In the genomic region with DNA sequence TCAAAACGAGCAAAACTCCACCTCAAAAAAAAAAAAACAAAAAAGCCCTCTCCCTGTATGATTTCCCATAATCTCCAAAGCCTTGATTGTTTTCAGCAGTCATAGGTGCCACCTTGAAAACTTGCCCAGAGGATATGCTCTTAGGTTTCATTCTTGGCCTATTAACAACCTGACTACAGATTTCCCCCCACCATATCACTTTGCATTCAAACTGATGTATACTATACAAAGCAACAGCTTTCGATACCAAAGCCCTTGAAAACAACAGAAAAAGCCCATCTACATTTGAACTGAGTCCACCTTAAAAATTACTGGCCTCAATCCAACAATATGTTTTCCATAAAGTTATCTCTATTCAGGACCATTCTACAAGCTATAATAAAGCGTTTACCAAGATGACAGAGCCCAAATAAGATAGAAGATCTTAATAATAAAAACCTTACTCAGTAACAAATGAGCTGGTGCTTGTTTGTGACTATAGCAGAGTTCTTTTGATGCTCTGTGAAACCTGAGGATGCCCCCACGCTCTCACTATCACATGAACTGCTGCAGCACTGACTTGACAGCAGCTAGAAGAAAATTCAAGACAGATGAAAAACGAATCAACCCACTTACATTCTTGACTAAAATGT, we compare ENCODE assay signal across 9 cellular contexts. TPM values are rescaled to one million over a fixed set of nuclear protein-coding genes. Genes with fewer than 3 reads are reported as not detected.
DNase-seq lines count a peak whose midpoint lies in the region; ATAC-seq, FAIRE-seq and TF ChIP-seq lines count a peak whose summit lies in the region.
"Had no signal": no experiment of that assay in that cellular context is flagged by ENCODE, and none has a peak within 500 bp of the region (broad histone marks: within the 10 kb centered on the region; RNA-seq: fewer than 3 reads in every experiment).

No MANE protein-coding gene starts in this region.

- intact Hi-C loops in sigmoid colon (cut with DNase I) (no loop called here), HepG2 (cut with micrococcal nuclease; ENCODE audit: unreplicated experiment) (no loop called here)

- no peaks in the 10 kb centered on the region for H3K9me2 ChIP-seq in SU-DHL-6 (replicated peaks; ENCODE audit: insufficient read depth, low read length)

- FAIRE-seq in urothelium cell line (lab: Jason Lieb, UNC) (no peak), HepG2 (lab: Jason Lieb, UNC) (no peak)

- no peak for TF ChIP-seq POLR2A in sigmoid colon (IDR thresholded peaks at IDR 0.05)
- TF ChIP-seq POLR2A in HepG2 (IDR thresholded peaks at IDR 0.05; ENCODE audit: insufficient read depth in 1 of 2, low read depth in 2 of 2, low read length in 2 of 2) = no peak

- H3K36me3 Mint-ChIP-seq in brain = peaks cover 49% of the 10 kb centered on the region

- H3K9ac ChIP-seq in SU-DHL-6 (ENCODE audit: low read length) (no peak overlapping the region), HepG2 (ENCODE audit: insufficient read depth, low read depth, low read length) (no peak overlapping the region)

- H3K36me3 ChIP-seq in SU-DHL-6 (ENCODE audit: low read length) (no peaks in the 10 kb centered on the region), sigmoid colon (no peaks in the 10 kb centered on the region), MG63 (peaks cover 3% of the 10 kb centered on the region; the same call in 1 of the 2 replicates), HepG2 (replicated peaks in 1 of 2; ENCODE audit: control insufficient read depth in 1 of 2, insufficient read depth in 2 of 2, low read length in 2 of 2) (no peaks in the 10 kb centered on the region; a peak in 1 of 5 replicates)
- H3K36me3 ChIP-seq: prostate gland had no signal

- peaks cover 100% of the 10 kb centered on the region for H3K79me2 ChIP-seq in SU-DHL-6 (ENCODE audit: insufficient read depth, low read length)
- peaks cover 5% of the 10 kb centered on the region for H3K79me2 ChIP-seq in HepG2 (ENCODE audit: insufficient read depth, low read length)

- H3K27ac ChIP-seq in SU-DHL-6 (ENCODE audit: low read depth, low read length) (peak overlapping the region; percentile 37; the same call in 1 of the 2 replicates), sigmoid colon (peak overlapping the region; percentile 2 to 81 (median 54)), HepG2 (ENCODE audit: extremely low read length, insufficient read depth, low read length) (no peak overlapping the region)
- H3K27ac ChIP-seq: prostate gland had no signal

- no TSS peak for BruUV-seq in HepG2 (replicated peaks; lab: Mats Ljungman, UMichigan)

- H2AFZ ChIP-seq in SU-DHL-6 (ENCODE audit: low read depth, low read length, severe bottlenecking) = no peak overlapping the region
- H2AFZ ChIP-seq in HepG2 (ENCODE audit: low read length) = no peak overlapping the region

- ATAC-seq in HepG2 = no peak

- no peak for TF ChIP-seq EP300 in sigmoid colon (IDR thresholded peaks at IDR 0.05)
- TF ChIP-seq EP300 in HepG2 (IDR thresholded peaks at IDR 0.05; ENCODE audit: low read depth in 2 of 2, low read length in 2 of 2) = no peak
- no peak for TF ChIP-seq EP300 in HepG2 (CRISPR knock-in tag; IDR thresholded peaks at IDR 0.05; ENCODE audit: borderline replicate concordance)

- peaks cover 0 to 6% (median 0%) of the 10 kb centered on the region in 5 experiments for H3K9me3 Mint-ChIP-seq in brain

- CTCF ChIA-PET in HepG2 (lab: Yijun Ruan, JAX; ENCODE audit: low intra/inter-chr PET ratio, low total read pairs) = no interaction called here

- POLR2A ChIA-PET in HepG2 (lab: Yijun Ruan, JAX) = interaction anchor here (0.9 kb wide), 1 partner anchor 55 kb away, joined by 3 read pairs; no protein-coding TSS in a partner anchor

- H3K27me3 ChIP-seq in SU-DHL-6 (ENCODE audit: low read length) (no peaks in the 10 kb centered on the region), sigmoid colon (no peaks in the 10 kb centered on the region), MG63 (no peaks in the 10 kb centered on the region), HepG2 (ENCODE audit: control insufficient read depth in 1 of 2, insufficient read depth in 2 of 2, low read length in 2 of 2) (no peaks in the 10 kb centered on the region)

- no peak for TF ChIP-seq RAD21 in HepG2 (CRISPR knock-in tag; IDR thresholded peaks at IDR 0.05)

- H3K4me3 Mint-ChIP-seq in brain = no peak overlapping the region

- H3K27me3 Mint-ChIP-seq in brain = no peaks in the 10 kb centered on the region

- in situ Hi-C loops in HepG2 (cut with HindIII; ENCODE audit: extremely low pct_ligation_motif_present, low pct_unique_long_range_greater_than_20kb) = no loop called here

- peaks cover 0 to 74% (median 68%) of the 10 kb centered on the region in 4 donors for H3K4me1 ChIP-seq in sigmoid colon
- H3K4me1 ChIP-seq in HepG2 (ENCODE audit: insufficient read depth, low read length) = peaks cover 15% of the 10 kb centered on the region
- H3K4me1 ChIP-seq: prostate gland had no signal

- H4K20me1 ChIP-seq in SU-DHL-6 (ENCODE audit: low read depth, low read length) (peaks cover 12% of the 10 kb centered on the region; the same call in 1 of the 2 replicates), HepG2 (ENCODE audit: insufficient read depth, low read length) (no peaks in the 10 kb centered on the region)

- peak overlapping the region in 3 of 5 experiments; percentile 3 to 69 (median 49) for H3K27ac Mint-ChIP-seq in brain

- peak; percentile 70 for DNase-seq in GM12865 (ENCODE audit: low read depth)
- DNase-seq in sigmoid colon = no peak
- no peak for DNase-seq in MG63
- no peak for DNase-seq in urothelium cell line (ENCODE audit: low spot score)
- no peak for DNase-seq in HepG2 (ENCODE audit: low spot score)
- DNase-seq: NCI-H1417 treated with DMSO at 0.1 percent for 48 hours had no signal

- H3K4me2 ChIP-seq in SU-DHL-6 (ENCODE audit: low read depth, low read length, poor library complexity, severe bottlenecking) (peak overlapping the region; percentile 9), HepG2 (ENCODE audit: low read depth, low read length) (no peak overlapping the region)

- H3K4me1 Mint-ChIP-seq in brain = peaks cover 30% of the 10 kb centered on the region

- peaks cover 33% of the 10 kb centered on the region for H3F3A ChIP-seq in SU-DHL-6 (ENCODE audit: insufficient read depth)

- WGBS in sigmoid colon, 2 donors = 62 to 66% methylated on average over 5 of the region's 5 CpGs
- 83% methylated on average over 5 of the region's 5 CpGs for WGBS in HepG2 (ENCODE audit: low lambda C conversion rate)

- H3K4me3 ChIP-seq in GM12865 (ENCODE audit: low read depth, low read length) = peak overlapping the region; percentile 87
- no peak overlapping the region for H3K4me3 ChIP-seq in SU-DHL-6 (ENCODE audit: insufficient read depth, low read length, poor library complexity, severe bottlenecking)
- H3K4me3 ChIP-seq in sigmoid colon = no peak overlapping the region
- H3K4me3 ChIP-seq in MG63 = no peak overlapping the region
- no peak overlapping the region for H3K4me3 ChIP-seq in HepG2 (replicated peaks in 1 of 3; ENCODE audit: insufficient read depth in 1 of 3, low read depth in 2 of 3, low read length in 3 of 3)
- H3K4me3 ChIP-seq: prostate gland had no signal

- TF ChIP-seq CTCF in GM12865 (IDR thresholded peaks at IDR 0.05; ENCODE audit: insufficient read depth, low read depth, low read length, missing control alignments) (no peak), SU-DHL-6 (IDR thresholded peaks at IDR 0.05; ENCODE audit: insufficient read depth, low read length, poor library complexity, severe bottlenecking) (no peak), brain (conservative IDR thresholded peaks at IDR 0.05) (no peak), sigmoid colon (IDR thresholded peaks at IDR 0.05) (no peak), HepG2 (CRISPR knock-in tag; IDR thresholded peaks at IDR 0.05) (no peak)

- no peaks in the 10 kb centered on the region for H3K9me3 ChIP-seq in SU-DHL-6 (ENCODE audit: insufficient read depth, low read length)
- H3K9me3 ChIP-seq in sigmoid colon = no peaks in the 10 kb centered on the region
- no peaks in the 10 kb centered on the region for H3K9me3 ChIP-seq in MG63
- no peaks in the 10 kb centered on the region for H3K9me3 ChIP-seq in HepG2 (ENCODE audit: low read length)
- H3K9me3 ChIP-seq: prostate gland had no signal

RNA-seq across cellular contexts. Expression of a gene that starts 44.4 kb away (rescaled TPM):
- polyA plus RNA-seq in brain (ENCODE audit: insufficient read depth, low read depth, low replicate concordance) (39.1 TPM), sigmoid colon (10 to 100 TPM; 12.5 to 39.0 (median 13.2) TPM), HepG2 (2011; rRNA removed) (5.2 and 5.4 TPM in 2 replicates)
- total RNA-seq in sigmoid colon (100 to 1,000 TPM in 3 of 4 donors, 10 to 100 TPM in 1; 92.8 to 172 (median 104) TPM), HepG2 (2016; rRNA removed; fragmentation: Illumina TruSeq; extraction: Trizol) (19.5 and 22.9 TPM in 2 replicates)
- 18.9 and 28.1 TPM in 2 replicates for total RNA-seq in MG63 (2014; rRNA removed; shearing (Covaris generic); ENCODE audit: low replicate concordance)
- total RNA-seq in HepG2 (2016; cell fraction: cytosol; rRNA removed; fragmentation: Illumina TruSeq; extraction: Trizol; ENCODE audit: low read depth) = 3.8 and 5.7 TPM in 2 replicates
- total RNA-seq in HepG2 (2016; cell fraction: insoluble cytoplasmic fraction; rRNA removed; fragmentation: Illumina TruSeq; extraction: Trizol) = 17.1 and 17.3 TPM in 2 replicates
- 10.5 and 11.1 TPM in 2 replicates for total RNA-seq in HepG2 (2016; cell fraction: membrane; rRNA removed; fragmentation: Illumina TruSeq; extraction: Trizol)
- total RNA-seq in HepG2 (2016; cell fraction: nucleus; rRNA removed; fragmentation: Illumina TruSeq; extraction: Trizol) = 13.3 and 16.8 TPM in 2 replicates
- polyA plus RNA-seq in HepG2 (2011; cell fraction: cytosol; rRNA removed) = 2.8 and 3.6 TPM in 2 replicates
- 4.9 and 7.3 TPM in 2 replicates for polyA plus RNA-seq in HepG2 (2011; cell fraction: nucleus; rRNA removed)
- polyA plus RNA-seq in HepG2 (2012) = 8.6 and 13.9 TPM in 2 replicates
- 1.9 and 2.3 TPM in 2 replicates for polyA plus RNA-seq in HepG2 (2016; cell fraction: cytosol; fragmentation: Illumina TruSeq; extraction: Trizol; ENCODE audit: low read depth)
- polyA plus RNA-seq in HepG2 (2016; cell fraction: insoluble cytoplasmic fraction; fragmentation: Illumina TruSeq; extraction: Trizol; ENCODE audit: low read depth) = 13.0 and 16.7 TPM in 2 replicates
- polyA plus RNA-seq in HepG2 (2016; cell fraction: membrane; fragmentation: Illumina TruSeq; extraction: Trizol; ENCODE audit: low read depth) = 4.3 and 5.1 TPM in 2 replicates
- polyA plus RNA-seq in HepG2 (2016; cell fraction: nucleus; fragmentation: Illumina TruSeq; extraction: Trizol; ENCODE audit: insufficient read depth, low read depth) = 18.7 and 22.4 TPM in 2 replicates
- polyA minus RNA-seq in HepG2 (2011; rRNA and poly(A)+ RNA removed; ENCODE audit: low replicate concordance) = 4.4 and 10.2 TPM in 2 replicates
- polyA minus RNA-seq in HepG2 (2011; cell fraction: cytosol; rRNA and poly(A)+ RNA removed) = 8.5 and 10.5 TPM in 2 replicates
- polyA minus RNA-seq in HepG2 (2011; cell fraction: nucleus; rRNA and poly(A)+ RNA removed) = 15.5 and 21.8 TPM in 2 replicates

RNA-seq across cellular contexts. Expression of a gene that starts 55.1 kb away (rescaled TPM):
- polyA plus RNA-seq in brain (ENCODE audit: insufficient read depth, low read depth, low replicate concordance) = 34.2 TPM
- 10 to 100 TPM; 18.9 to 27.7 (median 21.6) TPM for total RNA-seq in sigmoid colon
- 10 to 100 TPM in 1 of 3 donors, 1 to 10 TPM in 2; 3.6 to 34.1 (median 3.7) TPM for polyA plus RNA-seq in sigmoid colon
- total RNA-seq in MG63 (2014; rRNA removed; shearing (Covaris generic); ENCODE audit: low replicate concordance) = 10.9 and 11.8 TPM in 2 replicates
- 18.7 and 22.5 TPM in 2 replicates for total RNA-seq in HepG2 (2016; rRNA removed; fragmentation: Illumina TruSeq; extraction: Trizol)
- 3.7 and 4.3 TPM in 2 replicates for total RNA-seq in HepG2 (2016; cell fraction: cytosol; rRNA removed; fragmentation: Illumina TruSeq; extraction: Trizol; ENCODE audit: low read depth)
- total RNA-seq in HepG2 (2016; cell fraction: insoluble cytoplasmic fraction; rRNA removed; fragmentation: Illumina TruSeq; extraction: Trizol) = 13.9 and 21.4 TPM in 2 replicates
- 7.6 and 8.3 TPM in 2 replicates for total RNA-seq in HepG2 (2016; cell fraction: membrane; rRNA removed; fragmentation: Illumina TruSeq; extraction: Trizol)
- total RNA-seq in HepG2 (2016; cell fraction: nucleus; rRNA removed; fragmentation: Illumina TruSeq; extraction: Trizol) = 27.8 and 32.6 TPM in 2 replicates
- polyA plus RNA-seq in HepG2 (2011; rRNA removed) = 24.2 and 24.4 TPM in 2 replicates
- polyA plus RNA-seq in HepG2 (2011; cell fraction: cytosol; rRNA removed) = 13.5 and 19.9 TPM in 2 replicates
- 19.8 and 22.3 TPM in 2 replicates for polyA plus RNA-seq in HepG2 (2011; cell fraction: nucleus; rRNA removed)
- 25.9 and 26.8 TPM in 2 replicates for polyA plus RNA-seq in HepG2 (2012)
- polyA plus RNA-seq in HepG2 (2016; cell fraction: cytosol; fragmentation: Illumina TruSeq; extraction: Trizol; ENCODE audit: low read depth) = 2.1 TPM in 2 replicates
- 11.1 and 11.5 TPM in 2 replicates for polyA plus RNA-seq in HepG2 (2016; cell fraction: insoluble cytoplasmic fraction; fragmentation: Illumina TruSeq; extraction: Trizol; ENCODE audit: low read depth)
- polyA plus RNA-seq in HepG2 (2016; cell fraction: membrane; fragmentation: Illumina TruSeq; extraction: Trizol; ENCODE audit: low read depth) = 3.9 and 4.5 TPM in 2 replicates
- polyA plus RNA-seq in HepG2 (2016; cell fraction: nucleus; fragmentation: Illumina TruSeq; extraction: Trizol; ENCODE audit: insufficient read depth, low read depth) = 35.6 and 37.5 TPM in 2 replicates
- 51.2 and 118 TPM in 2 replicates for polyA minus RNA-seq in HepG2 (2011; rRNA and poly(A)+ RNA removed; ENCODE audit: low replicate concordance)
- 19.5 and 24.0 TPM in 2 replicates for polyA minus RNA-seq in HepG2 (2011; cell fraction: cytosol; rRNA and poly(A)+ RNA removed)
- 24.8 and 26.1 TPM in 2 replicates for polyA minus RNA-seq in HepG2 (2011; cell fraction: nucleus; rRNA and poly(A)+ RNA removed)
